8 cellular contexts compared by ENCODE assay signal in the genomic region with DNA sequence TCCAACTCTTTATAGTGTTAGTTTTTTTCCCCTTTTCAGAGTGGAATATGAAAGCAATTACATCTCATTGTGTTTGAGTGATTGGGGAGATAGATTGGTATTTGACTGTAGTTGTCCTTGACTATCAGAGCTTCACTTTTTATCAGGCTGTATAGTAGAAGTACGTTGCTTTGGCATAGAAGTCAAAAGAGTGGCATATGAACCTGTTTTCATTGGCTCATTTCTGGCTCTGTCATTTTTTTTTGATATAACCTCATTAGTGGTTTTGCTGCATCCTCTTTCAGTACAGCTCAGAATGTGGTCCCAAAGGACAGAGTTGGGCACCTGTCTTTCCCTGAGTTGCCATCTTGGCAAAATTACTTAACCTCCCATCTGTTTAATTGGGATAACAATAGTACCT. TPM values are rescaled to one million over a fixed set of nuclear protein-coding genes. Genes with fewer than 3 reads are reported as not detected.
DNase-seq lines count a peak whose midpoint lies in the region; ATAC-seq and TF ChIP-seq lines count a peak whose summit lies in the region.

No MANE protein-coding gene starts in this region.

- H3K4me1 Mint-ChIP-seq in CD14-positive monocyte: peaks cover 32% of the 10 kb centered on the region

- DNase-seq in brain microvascular endothelial cell (no peak), neuronal stem cell (ENCODE audit: low spot score) (no peak), CD14-positive monocyte (ENCODE audit: low spot score) (no peak), SHP77 treated with DMSO at 0.1 percent for 48 hours (lab: John Stamatoyannopoulos, UW) (no peak), NCI-H187 treated with DMSO at 0.1 percent for 48 hours (lab: John Stamatoyannopoulos, UW) (no peak)

- H3K79me2 ChIP-seq in DOHH2 (ENCODE audit: control insufficient read depth, low read length) (peaks cover 69% of the 10 kb centered on the region), Loucy (ENCODE audit: insufficient read depth, low read length) (peaks cover 69% of the 10 kb centered on the region)

- no peaks in the 10 kb centered on the region for H4K20me1 ChIP-seq in DOHH2 (ENCODE audit: control insufficient read depth, insufficient read depth, low read depth, low read length)
- peaks cover 52% of the 10 kb centered on the region for H4K20me1 ChIP-seq in Loucy (ENCODE audit: insufficient read depth, low read length, poor library complexity, severe bottlenecking)

- H3K27me3 Mint-ChIP-seq in CD14-positive monocyte (ENCODE audit: low read depth in 3 of 3): no peaks in the 10 kb centered on the region

- no peaks in the 10 kb centered on the region for H3K9me3 ChIP-seq in DOHH2 (ENCODE audit: control insufficient read depth, insufficient read depth, low read length)
- no peaks in the 10 kb centered on the region for H3K9me3 ChIP-seq in Loucy (ENCODE audit: insufficient read depth, low read depth, low read length)
- H3K9me3 ChIP-seq in neuronal stem cell (replicated peaks in 1 of 2; ENCODE audit: control insufficient read depth in 2 of 2, insufficient read depth in 1 of 2, low read depth in 1 of 2, low read length in 2 of 2): peaks cover 0 to 5% of the 10 kb centered on the region in 2 donors

- no peak overlapping the region for H2BK12ac ChIP-seq in neuronal stem cell (ENCODE audit: low read length)

- H3K9ac ChIP-seq in Loucy (ENCODE audit: low read depth, low read length, poor library complexity, severe bottlenecking) (peak overlapping the region; percentile 92), neuronal stem cell (ENCODE audit: low read depth, low read length, poor library complexity) (no peak overlapping the region)

- no CpG with 5 or more reads among the region's 1 CpG for WGBS in neuronal stem cell (ENCODE audit: extremely low coverage in 2 of 2, insufficient read length in 2 of 2, insufficient replicate concordance in 1 of 2), 2 donors

- H2AFZ ChIP-seq in Loucy (ENCODE audit: low read length): no peak overlapping the region
- no peak overlapping the region for H2AFZ ChIP-seq in neuronal stem cell (ENCODE audit: low read length)

- no peak overlapping the region for H3K23ac ChIP-seq in neuronal stem cell (ENCODE audit: low read depth, low read length, poor library complexity)

- no peak overlapping the region for H3K14ac ChIP-seq in neuronal stem cell (ENCODE audit: low read length)

- intact Hi-C loops in CD14-positive monocyte (cut with micrococcal nuclease): loop anchor here in 1 of 2 donors (2.0 kb wide), 1 partner anchor 53 kb away; no protein-coding TSS in a partner anchor

- peaks cover 26% of the 10 kb centered on the region for H3K4me1 ChIP-seq in DOHH2 (ENCODE audit: control insufficient read depth, low read length)
- H3K4me1 ChIP-seq in Loucy (ENCODE audit: insufficient read depth, low read length, poor library complexity, severe bottlenecking): peaks cover 47% of the 10 kb centered on the region
- no peaks in the 10 kb centered on the region for H3K4me1 ChIP-seq in neuronal stem cell (ENCODE audit: control insufficient read depth in 2 of 2, insufficient read depth in 1 of 2, low read depth in 1 of 2, low read length in 2 of 2)

- H3K18ac ChIP-seq in neuronal stem cell (ENCODE audit: low read length): no peak overlapping the region

- no peaks in the 10 kb centered on the region for H3K27me3 ChIP-seq in DOHH2 (ENCODE audit: control insufficient read depth, low read length)
- H3K27me3 ChIP-seq in Loucy (ENCODE audit: insufficient read depth, low read length, poor library complexity, severe bottlenecking): no peaks in the 10 kb centered on the region
- H3K27me3 ChIP-seq in brain microvascular endothelial cell (replicated peaks): no peaks in the 10 kb centered on the region
- no peaks in the 10 kb centered on the region for H3K27me3 ChIP-seq in neuronal stem cell (ENCODE audit: control insufficient read depth in 3 of 3, insufficient read depth in 3 of 3, low read depth in 1 of 3, low read length in 3 of 3)

- H3K27ac ChIP-seq in DOHH2 (ENCODE audit: low read depth, low read length) (peak overlapping the region; percentile 83; the same call in 1 of the 2 replicates), brain microvascular endothelial cell (no peak overlapping the region), neuronal stem cell (replicated peaks; ENCODE audit: low read length) (no peak overlapping the region)

- H3K4me3 ChIP-seq in DOHH2 (ENCODE audit: low read length) (peak overlapping the region; percentile 100), Loucy (ENCODE audit: low read length, poor library complexity, severe bottlenecking) (peak overlapping the region; percentile 93), brain microvascular endothelial cell (ENCODE audit: low read depth, low read length) (peak overlapping the region; percentile 93), neuronal stem cell (ENCODE audit: low read length in 2 of 2) (peak overlapping the region in 1 of 2 donors; percentile 89)

- ATAC-seq in GM21381 (IDR thresholded peaks at IDR 0.05; ENCODE audit: unreplicated experiment): peak; percentile 20

- H3K36me3 ChIP-seq in DOHH2 (ENCODE audit: control insufficient read depth, low read length) (peaks cover 51% of the 10 kb centered on the region), Loucy (ENCODE audit: insufficient read depth, low read length) (no peaks in the 10 kb centered on the region), brain microvascular endothelial cell (replicated peaks) (no peaks in the 10 kb centered on the region), neuronal stem cell (replicated peaks in 1 of 2; ENCODE audit: control insufficient read depth in 2 of 2, insufficient read depth in 2 of 2, low read length in 2 of 2) (peaks cover 0 to 20% of the 10 kb centered on the region in 2 donors)

- H3K4ac ChIP-seq in neuronal stem cell (ENCODE audit: low read length): no peak overlapping the region

- in situ Hi-C loops in brain microvascular endothelial cell (cut with HindIII; ENCODE audit: low pct_ligation_motif_present, low sequenced_read_pairs): no loop called here

- no peaks in the 10 kb centered on the region for H3K9me2 ChIP-seq in DOHH2 (replicated peaks; ENCODE audit: control insufficient read depth, low read length)
- no peaks in the 10 kb centered on the region for H3K9me2 ChIP-seq in Loucy (replicated peaks; ENCODE audit: low read depth, low read length)

- H4K8ac ChIP-seq in neuronal stem cell (ENCODE audit: low read depth, low read length): no peak overlapping the region

- H3F3A ChIP-seq in DOHH2 (ENCODE audit: control insufficient read depth, insufficient read depth) (peaks cover 13% of the 10 kb centered on the region), Loucy (ENCODE audit: low read depth) (no peaks in the 10 kb centered on the region)

- no peak overlapping the region for H2BK5ac ChIP-seq in neuronal stem cell (ENCODE audit: low read length)

- no peak overlapping the region for H4K91ac ChIP-seq in neuronal stem cell (ENCODE audit: low read depth, low read length, poor library complexity)

- H3K79me1 ChIP-seq in neuronal stem cell (ENCODE audit: low read depth, low read length): no peaks in the 10 kb centered on the region

- TF ChIP-seq CTCF in DOHH2 (IDR thresholded peaks at IDR 0.05; ENCODE audit: low read depth, low read length, poor library complexity, severe bottlenecking) (no peak), Loucy (conservative IDR thresholded peaks at IDR 0.05; ENCODE audit: low read length) (no peak), brain microvascular endothelial cell (IDR thresholded peaks at IDR 0.05; ENCODE audit: low read depth, low read length, missing control alignments) (no peak), CD14-positive monocyte (IDR thresholded peaks at IDR 0.05) (no peak)

- no peak overlapping the region for H2AK5ac ChIP-seq in neuronal stem cell (ENCODE audit: low read depth, low read length)

- H2BK15ac ChIP-seq in neuronal stem cell (ENCODE audit: low read length): no peak overlapping the region

- H2BK120ac ChIP-seq in neuronal stem cell (ENCODE audit: low read depth, low read length): no peak overlapping the region

- H3K4me2 ChIP-seq in DOHH2 (ENCODE audit: low read length) (peak overlapping the region; percentile 78), Loucy (ENCODE audit: low read depth, low read length, poor library complexity, severe bottlenecking) (peak overlapping the region; percentile 99), neuronal stem cell (ENCODE audit: insufficient read depth, low read length, poor library complexity, severe bottlenecking) (peak overlapping the region; percentile 37)

- H3K36me3 Mint-ChIP-seq in CD14-positive monocyte: peaks cover 0 to 9% of the 10 kb centered on the region in 2 donors

- H3K27ac Mint-ChIP-seq in CD14-positive monocyte: peak overlapping the region in 2 of 7 donors; percentile 41 to 95

- H3K9me3 Mint-ChIP-seq in CD14-positive monocyte: peaks cover 0 to 4% (median 0%) of the 10 kb centered on the region in 7 donors

- H3K4me3 Mint-ChIP-seq in CD14-positive monocyte: peak overlapping the region in 1 of 2 donors; percentile 67

RNA-seq across cellular contexts. Expression of a gene that starts 1.4 kb away (rescaled TPM):
- 74.9 TPM for polyA plus RNA-seq in neuronal stem cell (2013, experiment 1 of 2)
- 80.1 TPM for polyA plus RNA-seq in neuronal stem cell (2013, experiment 2 of 2)
- 1 to 10 TPM; 8.2 TPM for polyA plus RNA-seq in CD14-positive monocyte

RNA-seq across cellular contexts. Expression of a gene that starts 22.3 kb away (rescaled TPM):
- polyA plus RNA-seq in neuronal stem cell (2013, experiment 1 of 2): not detected
- not detected for polyA plus RNA-seq in neuronal stem cell (2013, experiment 2 of 2)
- not detected for polyA plus RNA-seq in CD14-positive monocyte

Comparison
In these comparisons a context has a peak if more than half of its experiments do, and no peak if none do; other contexts are left out.
1. H3K4me2 ChIP-seq: peak in every context shown above with its lines; median percentile 99 in Loucy; 78 in DOHH2; 37 in neuronal stem cell.